Comparison of ENCODE assay signal across 20 cellular contexts in genomic region chr7:70739646-70740045, GRCh38.
"Had no signal": no experiment of that assay in that cellular context is flagged by ENCODE, and none has a peak within 500 bp of the region (broad histone marks: within the 10 kb centered on the region; RNA-seq: fewer than 3 reads in every experiment).

No MANE protein-coding gene starts in this region.

- H3K36me3 ChIP-seq: brain microvascular endothelial cell, gastrocnemius medialis, heart left ventricle, tibial artery, vagina had no signal

- H3K4me3 ChIP-seq: gastrocnemius medialis, heart left ventricle, tibial artery, vagina had no signal

- H3K27ac ChIP-seq: brain microvascular endothelial cell, gastrocnemius medialis, heart left ventricle, tibial artery, vagina had no signal

- H3K4me3 Mint-ChIP-seq: activated CD4-positive, alpha-beta memory T cell treated with anti-CD3 and anti-CD28 coated beads, Interleukin-2, amount 10 ng/mL, durations not matched to agents 7 days and 5 days; activated naive CD8-positive, alpha-beta T cell; activated T-cell treated with anti-CD3 and anti-CD28 coated beads, Interleukin-2, amount 50 U/mL, for 72 hours; T-helper 1 cell treated with Interleukin-12 subunit alpha and Interleukin-12 subunit beta and Interleukin-4 antibody, amounts not matched to agents 30 μg/mL and 1 μg/mL, for 36 hours had no signal

- DNase-seq: activated CD4-positive, alpha-beta memory T cell treated with anti-CD3 and anti-CD28 coated beads, Interleukin-2, amount 10 ng/mL, durations not matched to agents 7 days and 5 days; activated CD4-positive, alpha-beta T cell treated with anti-CD3 and anti-CD28 coated beads for 4 hours; activated gamma-delta T cell treated with Interleukin-2 at 50 U/mL for 16 hours; activated T-cell treated with anti-CD3 and anti-CD28 coated beads, Interleukin-2, amount 50 U/mL, for 72 hours; amniotic stem cell; brain microvascular endothelial cell; cerebellar nuclear complex; erythroblast; gastrocnemius medialis; heart left ventricle; naive B cell; nucleus accumbens; posterior cingulate gyrus; retina; stimulated activated CD4-positive, alpha-beta T cell treated with anti-CD3 and anti-CD28 coated beads, Interleukin-2, amount 100 ng/mL, for 48 hours; stimulated activated naive CD4-positive, alpha-beta T cell; tibial artery had no signal

- H3K36me3 Mint-ChIP-seq: activated naive CD8-positive, alpha-beta T cell; naive B cell had no signal

- H3K27ac Mint-ChIP-seq: activated CD4-positive, alpha-beta memory T cell treated with anti-CD3 and anti-CD28 coated beads, Interleukin-2, amount 10 ng/mL, durations not matched to agents 7 days and 5 days; activated naive CD8-positive, alpha-beta T cell; activated T-cell treated with anti-CD3 and anti-CD28 coated beads, Interleukin-2, amount 50 U/mL, for 72 hours; T-helper 1 cell treated with Interleukin-12 subunit alpha and Interleukin-12 subunit beta and Interleukin-4 antibody, amounts not matched to agents 30 μg/mL and 1 μg/mL, for 36 hours had no signal

- H3K27me3 Mint-ChIP-seq: activated CD4-positive, alpha-beta memory T cell treated with anti-CD3 and anti-CD28 coated beads, Interleukin-2, amount 10 ng/mL, durations not matched to agents 7 days and 5 days; activated naive CD8-positive, alpha-beta T cell; naive B cell had no signal

- H3K9me3 Mint-ChIP-seq: activated CD4-positive, alpha-beta memory T cell treated with anti-CD3 and anti-CD28 coated beads, Interleukin-2, amount 10 ng/mL, durations not matched to agents 7 days and 5 days; activated T-cell treated with anti-CD3 and anti-CD28 coated beads, Interleukin-2, amount 50 U/mL, for 72 hours; naive B cell; T-helper 1 cell treated with Interleukin-12 subunit alpha and Interleukin-12 subunit beta and Interleukin-4 antibody, amounts not matched to agents 30 μg/mL and 1 μg/mL, for 36 hours had no signal

- H3K9me3 ChIP-seq: gastrocnemius medialis, heart left ventricle, tibial artery, vagina had no signal

- H3K27me3 ChIP-seq: brain microvascular endothelial cell, gastrocnemius medialis, heart left ventricle, tibial artery, vagina had no signal

- ATAC-seq: activated T-cell treated with anti-CD3 and anti-CD28 coated beads, Interleukin-2, amount 50 U/mL, for 72 hours; gastrocnemius medialis had no signal
